Comparison of ENCODE assay signal across 8 cellular contexts in the genomic region with DNA sequence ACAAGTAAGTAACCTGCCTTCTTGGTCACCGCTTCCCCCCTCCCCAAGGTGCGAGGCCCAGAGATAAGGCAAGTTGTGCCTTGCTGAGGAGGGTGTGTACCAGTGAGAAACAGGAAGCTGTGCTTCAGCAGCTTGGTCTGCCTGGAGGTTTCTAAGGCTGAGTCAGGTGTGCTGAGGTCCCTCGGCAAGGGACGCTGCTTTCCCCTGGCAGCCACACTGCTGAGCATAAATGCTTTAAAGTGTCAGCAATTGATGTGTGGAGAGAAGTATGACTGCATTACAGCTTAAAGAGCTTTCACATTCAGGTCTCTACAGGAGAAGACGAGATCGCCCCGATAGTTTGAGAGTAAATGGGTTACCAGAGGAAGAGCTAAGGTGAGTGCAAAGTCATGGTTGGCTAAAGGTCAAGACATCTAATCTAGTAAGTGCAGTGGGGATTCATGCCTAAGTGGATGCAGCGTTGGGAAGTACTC.
A peak's percentile ranks its signal among the peaks of the same experiment; 100 is the strongest.
DNase-seq lines count a peak whose midpoint lies in the region; ATAC-seq and TF ChIP-seq lines count a peak whose summit lies in the region.

No MANE protein-coding gene starts in this region.

- H3K27me3 Mint-ChIP-seq in activated naive CD8-positive, alpha-beta T cell, result no peaks in the 10 kb centered on the region

- H3K27ac Mint-ChIP-seq in activated naive CD8-positive, alpha-beta T cell, result peak overlapping the region; percentile 88

- H3K36me3 Mint-ChIP-seq in activated naive CD8-positive, alpha-beta T cell, result no peaks in the 10 kb centered on the region

- peak overlapping the region; percentile 79 for H3K4me3 Mint-ChIP-seq in activated naive CD8-positive, alpha-beta T cell

- DNase-seq in DMS53 treated with DMSO at 0.1 percent for 48 hours (lab: John Stamatoyannopoulos, UW; ENCODE audit: unreplicated experiment), result peak; percentile 76
- DNase-seq in HT1080 (ENCODE audit: low read depth), result peak; percentile 82
- DNase-seq in SW480 (ENCODE audit: low spot score), result peak; percentile 79
- peak; percentile 91 for DNase-seq in kidney tubule cell (ENCODE audit: low spot score)
- peak; percentile 56 for DNase-seq in stimulated activated CD8-positive, alpha-beta memory T cell treated with anti-CD3 and anti-CD28 coated beads, Interleukin-12 subunit alpha, Interleukin-12 subunit beta, amount 100 ng/mL, for 4 hours (ENCODE audit: low read depth)
- DNase-seq in dorsolateral prefrontal cortex, result no peak

- no peak for TF ChIP-seq CTCF in dorsolateral prefrontal cortex (IDR thresholded peaks at IDR 0.05 in 54 of 56, conservative IDR thresholded peaks at IDR 0.05 in 2 of 56; ENCODE audit: low read depth in 1 of 56, partially characterized antibody in 56 of 56)

- peak overlapping the region in 13 of 59 donors; percentile 2 to 64 (median 24) for H3K27ac ChIP-seq in dorsolateral prefrontal cortex

- intact Hi-C loops in dorsolateral prefrontal cortex (cut with DNase I), result no loop called here

- no peaks in the 10 kb centered on the region for H3K27me3 ChIP-seq in dorsolateral prefrontal cortex

- peak overlapping the region in 5 of 59 donors; percentile 3 to 25 (median 19) for H3K4me3 ChIP-seq in dorsolateral prefrontal cortex

- H3K9me3 Mint-ChIP-seq in activated naive CD8-positive, alpha-beta T cell (ENCODE audit: low read depth), result no peaks in the 10 kb centered on the region

- peak; percentile 99 for ATAC-seq in GM21447 (IDR thresholded peaks at IDR 0.05; ENCODE audit: unreplicated experiment)

- H3K4me1 Mint-ChIP-seq in activated naive CD8-positive, alpha-beta T cell (ENCODE audit: low read depth), result peaks cover 79% of the 10 kb centered on the region

Comparison
In these comparisons a context has a peak if more than half of its experiments do, and no peak if none do; other contexts are left out.
1. DNase-seq: peak in DMS53 treated with DMSO at 0.1 percent for 48 hours (single experiment), HT1080 (single experiment), SW480 (single experiment), kidney tubule cell (single experiment) and stimulated activated CD8-positive, alpha-beta memory T cell treated with anti-CD3 and anti-CD28 coated beads, Interleukin-12 subunit alpha, Interleukin-12 subunit beta, amount 100 ng/mL, for 4 hours (single experiment); none in dorsolateral prefrontal cortex (0 of 10).